8 cellular contexts compared by ENCODE assay signal in the genomic region with DNA sequence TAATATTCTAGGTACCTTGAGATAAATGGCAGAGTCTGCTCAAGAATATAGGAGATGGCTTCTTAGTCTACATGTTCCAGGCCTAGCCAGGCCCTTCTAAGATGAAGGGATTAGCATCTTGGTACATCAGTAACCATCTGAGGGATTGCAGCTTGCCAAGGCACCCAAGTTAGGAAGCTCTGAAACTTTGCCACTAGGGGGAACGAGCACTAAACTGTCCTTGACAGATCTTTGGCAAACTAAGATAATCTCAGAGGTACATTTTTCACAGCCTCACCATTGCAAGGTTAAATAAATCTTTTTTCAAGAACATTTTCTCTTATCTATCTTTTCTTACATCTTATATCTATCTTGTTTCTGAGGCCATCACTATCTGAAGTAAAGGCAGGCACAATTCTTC.
DNase-seq lines count a peak whose midpoint lies in the region; ATAC-seq and TF ChIP-seq lines count a peak whose summit lies in the region.

No MANE protein-coding gene starts in this region.

- TF ChIP-seq CTCF in GM13976 (IDR thresholded peaks at IDR 0.05; ENCODE audit: borderline replicate concordance, control extremely low read depth, extremely low read depth, insufficient read depth, missing control alignments): no peak

- DNase-seq in DMS 273 (lab: John Stamatoyannopoulos, UW; ENCODE audit: unreplicated experiment) (peak; percentile 24), DMS 273 treated with DMSO at 0.1 percent for 48 hours (lab: John Stamatoyannopoulos, UW) (no peak), HuH-7.5 (ENCODE audit: low spot score) (peak; percentile 3), adipocyte (ENCODE audit: low read depth) (peak; percentile 17), lung microvascular endothelial cell (ENCODE audit: low read depth in 2 of 2) (peak; percentile 13 to 37), pons (ENCODE audit: low spot score) (no peak), GM13976 (ENCODE audit: low spot score) (no peak)

- no peak for ATAC-seq in HG03097 (IDR thresholded peaks at IDR 0.05; ENCODE audit: low FRiP score, unreplicated experiment)

- in situ Hi-C loops in GM13976 (cut with MboI; ENCODE audit: low sequenced_read_pairs, unreplicated experiment): no loop called here

- H3K4me3 ChIP-seq in adipocyte (ENCODE audit: low read length): no peak overlapping the region

- no peaks in the 10 kb centered on the region for H3K4me1 ChIP-seq in adipocyte (ENCODE audit: control insufficient read depth, insufficient read depth, low read length)

- H3K9ac ChIP-seq in adipocyte (ENCODE audit: low read length): no peak overlapping the region

- H3K27me3 ChIP-seq in adipocyte (replicated peaks; ENCODE audit: control insufficient read depth, insufficient read depth, low read length): no peaks in the 10 kb centered on the region

- H3K9me3 ChIP-seq in adipocyte (ENCODE audit: control insufficient read depth, low read length): no peaks in the 10 kb centered on the region

- H3K36me3 ChIP-seq in adipocyte (ENCODE audit: control insufficient read depth, insufficient read depth, low read length, severe bottlenecking): no peaks in the 10 kb centered on the region

Comparison
In these comparisons a context has a peak if more than half of its experiments do, and no peak if none do; other contexts are left out.
1. DNase-seq: peak in DMS 273 (single experiment), HuH-7.5 (single experiment), adipocyte (single experiment) and lung microvascular endothelial cell (2 of 2); none in DMS 273 treated with DMSO at 0.1 percent for 48 hours (single experiment), pons (single experiment) and GM13976 (single experiment).